In genomic region chr20:25297141-25297905, GRCh38 we compare ENCODE assay signal across 9 cellular contexts. TPM values are rescaled to one million over a fixed set of nuclear protein-coding genes. Genes with fewer than 3 reads are reported as not detected.
DNase-seq lines count a peak whose midpoint lies in the region; ATAC-seq and TF ChIP-seq lines count a peak whose summit lies in the region.
"Had no signal": no experiment of that assay in that cellular context is flagged by ENCODE, and none has a peak within 500 bp of the region (broad histone marks: within the 10 kb centered on the region; RNA-seq: fewer than 3 reads in every experiment).

No MANE protein-coding gene starts in this region.

- DNase-seq in Calu3 (no peak), DMS153 (lab: John Stamatoyannopoulos, UW) (no peak)
- no peak for DNase-seq in effector memory CD4-positive, alpha-beta T cell
- DNase-seq in activated CD8-positive, alpha-beta memory T cell treated with anti-CD3 and anti-CD28 coated beads for 24 hours: no peak

- peak overlapping the region in 1 of 2 donors; percentile 25 for H3K9ac ChIP-seq in duodenal mucosa (ENCODE audit: low read depth in 1 of 2, low read length in 2 of 2)

- H3K4me1 Mint-ChIP-seq in Calu3 (ENCODE audit: low read depth, unreplicated experiment): no peaks in the 10 kb centered on the region

- peaks cover 16 to 33% of the 10 kb centered on the region in 2 donors for H3K4me1 ChIP-seq in duodenal mucosa (ENCODE audit: control insufficient read depth in 1 of 2, insufficient read depth in 2 of 2, low read length in 2 of 2)
- H3K4me1 ChIP-seq in effector memory CD4-positive, alpha-beta T cell (ENCODE audit: control insufficient read depth, insufficient read depth, low read length, poor library complexity, severe bottlenecking): peaks cover 3% of the 10 kb centered on the region

- intact Hi-C loops in Calu3 (cut with micrococcal nuclease; ENCODE audit: unreplicated experiment): no loop called here

- CTCF ChIA-PET in Calu3 (lab: Charles Lee): no interaction called here

- H3K27ac ChIP-seq in duodenal mucosa (ENCODE audit: low read depth, low read length): peak overlapping the region; percentile 42
- no peak overlapping the region for H3K27ac ChIP-seq in effector memory CD4-positive, alpha-beta T cell (ENCODE audit: insufficient read depth, low read length, poor library complexity, severe bottlenecking)

- TF ChIP-seq CTCF in Calu3 (IDR thresholded peaks at IDR 0.05; ENCODE audit: unreplicated experiment): no peak

- H3K4me3 ChIP-seq in duodenal mucosa (ENCODE audit: low read depth in 1 of 2, low read length in 2 of 2): no peak overlapping the region
- H3K4me3 ChIP-seq in effector memory CD4-positive, alpha-beta T cell (ENCODE audit: insufficient read depth, low read depth, low read length, poor library complexity, severe bottlenecking): no peak overlapping the region
- H3K4me3 ChIP-seq: pancreas had no signal

- H3K9me3 ChIP-seq in duodenal mucosa (ENCODE audit: control insufficient read depth in 1 of 2, low read length in 2 of 2): no peaks in the 10 kb centered on the region
- no peaks in the 10 kb centered on the region for H3K9me3 ChIP-seq in effector memory CD4-positive, alpha-beta T cell (ENCODE audit: control insufficient read depth, low read length)
- H3K9me3 ChIP-seq: pancreas had no signal

- H3K27me3 Mint-ChIP-seq in Calu3 (ENCODE audit: unreplicated experiment): no peaks in the 10 kb centered on the region

- BruUV-seq in Calu3 (replicated peaks; lab: Mats Ljungman, UMichigan): TSS peak; percentile 68

- H3K36me3 Mint-ChIP-seq in Calu3 (ENCODE audit: insufficient read depth, unreplicated experiment): peaks cover 88% of the 10 kb centered on the region

- no peaks in the 10 kb centered on the region for H3K9me3 Mint-ChIP-seq in Calu3 (ENCODE audit: low read depth, unreplicated experiment)

- peak; percentile 51 for ATAC-seq in GM19397 (IDR thresholded peaks at IDR 0.05; ENCODE audit: unreplicated experiment)
- peak; percentile 44 for ATAC-seq in HG03103 (IDR thresholded peaks at IDR 0.05; ENCODE audit: low read depth, unreplicated experiment)
- ATAC-seq in HG03469 (IDR thresholded peaks at IDR 0.05; ENCODE audit: unreplicated experiment): no peak

- no peak overlapping the region for H3K4me3 Mint-ChIP-seq in Calu3 (ENCODE audit: low read depth, unreplicated experiment)

- H3K36me3 ChIP-seq in duodenal mucosa (ENCODE audit: control insufficient read depth in 1 of 2, insufficient read depth in 2 of 2, low read length in 2 of 2): peaks cover 10 to 38% of the 10 kb centered on the region in 2 donors
- peaks cover 6% of the 10 kb centered on the region for H3K36me3 ChIP-seq in effector memory CD4-positive, alpha-beta T cell (ENCODE audit: control insufficient read depth, insufficient read depth, low read length)

- no peak overlapping the region for H3K27ac Mint-ChIP-seq in Calu3 (ENCODE audit: unreplicated experiment)

- H3K27me3 ChIP-seq in duodenal mucosa (ENCODE audit: control insufficient read depth in 1 of 2, insufficient read depth in 2 of 2, low read length in 2 of 2): no peaks in the 10 kb centered on the region
- H3K27me3 ChIP-seq in effector memory CD4-positive, alpha-beta T cell (replicated peaks; ENCODE audit: control insufficient read depth, insufficient read depth, low read length, poor library complexity, severe bottlenecking): no peaks in the 10 kb centered on the region
- H3K27me3 ChIP-seq: pancreas had no signal

RNA-seq across cellular contexts. Expression of gene PYGB, which starts 49.4 kb away (rescaled TPM):
- total RNA-seq in Calu3 (2022): 253 and 258 TPM in 2 replicates
